11 cellular contexts compared by ENCODE assay signal in the genomic region with DNA sequence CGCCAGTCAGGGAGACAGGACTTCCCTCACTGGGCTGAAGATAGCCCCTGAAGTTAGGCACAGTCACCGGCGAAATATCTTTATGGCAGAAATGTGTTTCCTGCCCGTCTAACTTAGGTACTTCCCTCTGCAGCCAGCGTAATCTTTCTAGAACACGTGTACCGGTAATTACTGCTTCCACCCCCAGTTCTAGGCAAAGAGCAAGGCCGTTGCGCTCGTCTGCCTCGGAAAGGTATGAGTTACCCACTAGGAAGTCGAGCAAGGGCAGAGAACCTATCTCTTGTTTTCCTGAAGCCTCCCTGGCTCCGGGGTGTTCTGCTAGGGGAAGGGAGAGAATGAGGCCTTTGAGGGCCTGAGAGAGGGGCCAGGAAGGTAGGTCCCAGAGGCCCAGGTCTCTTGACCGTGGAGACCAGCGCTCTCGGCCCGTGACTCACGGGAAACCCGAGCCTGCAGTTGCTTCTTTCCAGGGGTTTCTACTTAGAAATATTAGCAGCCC.
DNase-seq lines count a peak whose midpoint lies in the region; ATAC-seq, FAIRE-seq and TF ChIP-seq lines count a peak whose summit lies in the region.
"Had no signal": no experiment of that assay in that cellular context is flagged by ENCODE, and none has a peak within 500 bp of the region (broad histone marks: within the 10 kb centered on the region; RNA-seq: fewer than 3 reads in every experiment).

No MANE protein-coding gene starts in this region.

- DNase-seq in HTR-8/SVneo (ENCODE audit: insufficient read length, low spot score), result peak; percentile 36
- DNase-seq in dermis blood vessel endothelial cell, result peak; percentile 99
- peak; percentile 84 for DNase-seq in spleen
- DNase-seq in D721Med (ENCODE audit: insufficient read length, low spot score), result no peak
- DNase-seq in small intestine, result no peak
- DNase-seq in LoVo (ENCODE audit: low spot score), result no peak
- DNase-seq in BE2C, result no peak
- DNase-seq: NCI-H2081 treated with DMSO at 0.1 percent for 48 hours had no signal

- intact Hi-C loops in spleen (cut with DNase I; ENCODE audit: low total_unique reads), result no loop called here

- H3K9me3 ChIP-seq in spleen (peaks cover 0 to 5% (median 0%) of the 10 kb centered on the region in 8 donors), small intestine (ENCODE audit: control insufficient read depth, low read depth) (no peaks in the 10 kb centered on the region), BE2C (no peaks in the 10 kb centered on the region)

- peak in 1 of 11 experiments; percentile 4 for TF ChIP-seq CTCF in spleen (IDR thresholded peaks at IDR 0.05 in 8 of 11, conservative IDR thresholded peaks at IDR 0.05 in 3 of 11)
- TF ChIP-seq CTCF in D721Med (IDR thresholded peaks at IDR 0.05; ENCODE audit: insufficient read depth, missing control alignments), result no peak
- no peak for TF ChIP-seq CTCF in BE2C (IDR thresholded peaks at IDR 0.05; ENCODE audit: low read depth, low read length)

- H3K4me3 ChIP-seq in spleen (peak overlapping the region in 3 of 8 donors; percentile 11 to 56 (median 14)), small intestine (ENCODE audit: low read depth in 1 of 2, low read length in 2 of 2) (no peak overlapping the region), BE2C (ENCODE audit: low read depth, low read length) (no peak overlapping the region)

- no peak for FAIRE-seq in HTR-8/SVneo (lab: Jason Lieb, UNC)
- no peak for FAIRE-seq in D721Med (lab: Jason Lieb, UNC)
- no peak for FAIRE-seq in small intestine (lab: Jason Lieb, UNC)
- FAIRE-seq: GM19239, keratinocyte had no signal

- H3K27ac ChIP-seq in spleen, result peak overlapping the region; percentile 35 to 79 (median 72)
- peak overlapping the region in 1 of 2 donors; percentile 65 for H3K27ac ChIP-seq in small intestine (ENCODE audit: low read depth in 1 of 2, low read length in 1 of 2)

- peaks cover 0 to 2% (median 0%) of the 10 kb centered on the region in 6 donors for H3K36me3 ChIP-seq in spleen
- no peaks in the 10 kb centered on the region for H3K36me3 ChIP-seq in small intestine (ENCODE audit: control insufficient read depth in 2 of 2, insufficient read depth in 2 of 2, low read length in 2 of 2)
- H3K36me3 ChIP-seq in BE2C, result no peaks in the 10 kb centered on the region

- peak; percentile 69 for ATAC-seq in GM19025 (IDR thresholded peaks at IDR 0.05; ENCODE audit: low read depth, unreplicated experiment)

- no peaks in the 10 kb centered on the region for H3K27me3 ChIP-seq in spleen (replicated peaks in 1 of 7)
- no peaks in the 10 kb centered on the region for H3K27me3 ChIP-seq in small intestine (ENCODE audit: control insufficient read depth in 2 of 2, insufficient read depth in 2 of 2, low read length in 2 of 2)
- H3K27me3 ChIP-seq in BE2C, result no peaks in the 10 kb centered on the region

- WGBS in spleen, 5 donors, result 20 to 58% (median 24%) methylated on average over 9 to 19 of the region's 19 CpGs
- 68 to 87% (median 72%) methylated on average over 19 of the region's 19 CpGs for WGBS in small intestine, 3 donors

- H3K4me1 ChIP-seq in spleen, result peaks cover 0 to 28% (median 6%) of the 10 kb centered on the region in 6 donors
- no peaks in the 10 kb centered on the region for H3K4me1 ChIP-seq in small intestine (ENCODE audit: control insufficient read depth in 2 of 2, insufficient read depth in 1 of 2, low read depth in 1 of 2, low read length in 1 of 2)
- H3K4me1 ChIP-seq in BE2C, result no peaks in the 10 kb centered on the region

- no peak for TF ChIP-seq POLR2A in spleen (IDR thresholded peaks at IDR 0.05)

Comparison
In these comparisons a context has a peak if more than half of its experiments do, and no peak if none do; other contexts are left out.
1. DNase-seq: peak in HTR-8/SVneo (single experiment), dermis blood vessel endothelial cell (single experiment) and spleen (single experiment); none in D721Med (single experiment), small intestine (single experiment), LoVo (single experiment) and BE2C (single experiment).